8 cellular contexts compared by ENCODE assay signal in genomic region chr20:5949943-5950270, GRCh38. TPM values are rescaled to one million over a fixed set of nuclear protein-coding genes. Genes with fewer than 3 reads are reported as not detected.
A peak's percentile ranks its signal among the peaks of the same experiment; 100 is the strongest.
DNase-seq lines count a peak whose midpoint lies in the region; ATAC-seq and TF ChIP-seq lines count a peak whose summit lies in the region.

No MANE protein-coding gene starts in this region.

- H3K27me3 Mint-ChIP-seq in natural killer cell (ENCODE audit: low read depth in 2 of 2) = no peaks in the 10 kb centered on the region

- H3K4me3 Mint-ChIP-seq in natural killer cell = peak overlapping the region; percentile 98

- H3K4me1 Mint-ChIP-seq in natural killer cell = peaks cover 46 to 47% of the 10 kb centered on the region in 2 donors

- peak overlapping the region; percentile 81 for H3K4me3 ChIP-seq in BLaER1
- peak overlapping the region; percentile 77 to 84 for H3K4me3 ChIP-seq in cardiac fibroblast (replicated peaks in 1 of 2; ENCODE audit: low read depth in 2 of 2, low read length in 2 of 2)

- H3K4me2 ChIP-seq in BLaER1 = peak overlapping the region; percentile 86

- DNase-seq in cardiac fibroblast (ENCODE audit: low read depth in 2 of 2) (no peak), natural killer cell (no peak), T1000 (lab: John Stamatoyannopoulos, UW) (no peak), SHP77 treated with DMSO at 0.1 percent for 48 hours (lab: John Stamatoyannopoulos, UW) (no peak), GM19240 (ENCODE audit: insufficient read length, low spot score) (no peak)
- DNase-seq in activated CD8-positive, alpha-beta memory T cell treated with anti-CD3 and anti-CD28 coated beads for 24 hours = no peak

- H3K36me3 Mint-ChIP-seq in natural killer cell = peaks cover 18% of the 10 kb centered on the region

- H3K27ac ChIP-seq in BLaER1 = peak overlapping the region; percentile 85

- no peaks in the 10 kb centered on the region for H3K9me3 Mint-ChIP-seq in natural killer cell

- H3K9ac ChIP-seq in BLaER1 = peak overlapping the region; percentile 84

- intact Hi-C loops in natural killer cell (cut with micrococcal nuclease) = loop anchor here (1.0 kb wide), 1 partner anchor 46 kb away; no protein-coding TSS in a partner anchor

- H4K20me1 ChIP-seq in BLaER1 = peaks cover 10% of the 10 kb centered on the region; the same call in 1 of the 2 replicates

- H3K27ac Mint-ChIP-seq in natural killer cell = peak overlapping the region; percentile 90 to 95

- H3K9me3 ChIP-seq in BLaER1 = no peaks in the 10 kb centered on the region

- peaks cover 61% of the 10 kb centered on the region for H3K36me3 ChIP-seq in BLaER1

- peaks cover 28% of the 10 kb centered on the region for H3K4me1 ChIP-seq in BLaER1

- no peaks in the 10 kb centered on the region for H3K27me3 ChIP-seq in BLaER1

- TF ChIP-seq CTCF in cardiac fibroblast (IDR thresholded peaks at IDR 0.05; ENCODE audit: low read depth, low read length) = no peak
- TF ChIP-seq CTCF in natural killer cell (IDR thresholded peaks at IDR 0.05) = no peak

- ATAC-seq in HG03521 (IDR thresholded peaks at IDR 0.05; ENCODE audit: unreplicated experiment) (peak; percentile 10), natural killer cell (no peak)

RNA-seq across cellular contexts. Expression of gene TRMT6, which starts 0.4 kb away (rescaled TPM):
- 10 to 100 TPM in 1 of 3 donors, 1 to 10 TPM in 2; 9.2 to 13.0 (median 9.9) TPM for total RNA-seq in natural killer cell

RNA-seq across cellular contexts. Expression of gene MCM8, which starts 0.5 kb away (rescaled TPM):
- 10 to 100 TPM in 1 of 3 donors, 1 to 10 TPM in 2; 8.1 to 14.3 (median 9.0) TPM for total RNA-seq in natural killer cell

RNA-seq across cellular contexts. Expression of gene CHGB, which starts 38.6 kb away (rescaled TPM):
- total RNA-seq in natural killer cell = not detected

RNA-seq across cellular contexts. Expression of gene CRLS1, which starts 56.0 kb away (rescaled TPM):
- total RNA-seq in natural killer cell = 10 to 100 TPM; 13.0 to 20.5 (median 14.6) TPM
